In the genomic region with DNA sequence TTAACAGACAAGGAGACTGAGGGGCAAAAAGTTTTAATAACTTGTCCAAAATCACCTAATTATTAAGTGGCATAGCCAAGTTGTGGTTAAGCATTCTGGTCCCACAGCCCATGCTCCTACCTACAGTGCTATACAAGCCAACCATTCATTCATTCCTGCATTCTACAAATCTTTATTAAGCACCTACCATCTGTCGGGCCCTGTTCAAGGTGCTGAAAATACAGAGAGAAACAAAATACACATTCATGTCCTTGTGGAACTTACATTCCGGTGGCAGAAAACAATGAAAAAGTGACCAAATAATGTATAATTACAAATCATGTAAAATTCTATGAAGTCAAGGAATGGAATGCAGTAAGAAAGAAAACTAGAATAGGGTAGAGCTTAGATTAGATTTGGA, we compare ENCODE assay signal across 27 cellular contexts. TPM values are rescaled to one million over a fixed set of nuclear protein-coding genes. Genes with fewer than 3 reads are reported as not detected.
"Had no signal": no experiment of that assay in that cellular context is flagged by ENCODE, and none has a peak within 500 bp of the region (broad histone marks: within the 10 kb centered on the region; RNA-seq: fewer than 3 reads in every experiment).

No MANE protein-coding gene starts in this region.

- H3K9me3 ChIP-seq: left ventricle myocardium inferior, ovary, right atrium auricular region, right lobe of liver, spleen, suprapubic skin, thoracic aorta, tibial artery, uterus had no signal

- H3K27me3 ChIP-seq: hepatocyte, ovary, right atrium auricular region, right lobe of liver, spleen, suprapubic skin, tibial artery, uterus had no signal

- H3K27ac Mint-ChIP-seq: immature natural killer cell; mesothelial cell of epicardium; naive B cell; natural killer cell; nephron progenitor cell; progenitor cell of endocrine pancreas; stimulated activated effector memory CD8-positive, alpha-beta T cell treated with anti-CD3 and anti-CD28 coated beads, Interleukin-12 subunit alpha, Interleukin-12 subunit beta, amount 100 ng/mL, for 72 hours; stimulated activated naive CD8-positive, alpha-beta T cell treated with anti-CD3 and anti-CD28 coated beads, Interleukin-15, Interleukin-2, amounts not matched to agents 100 ng/mL and 50 ng/mL, for 24 hours had no signal

- DNase-seq: immature natural killer cell; kidney; left colon; left ventricle myocardium inferior; mesendoderm; naive B cell; natural killer cell; nephron progenitor cell; ovary; right lobe of liver; spleen; stimulated activated CD4-positive, alpha-beta T cell treated with anti-CD3 and anti-CD28 coated beads, Interleukin-4, amount 100 ng/mL, for 24 hours; stimulated activated naive CD4-positive, alpha-beta T cell; tibial artery; trophoblast cell; uterus had no signal

- ATAC-seq: left colon; natural killer cell; right lobe of liver; stimulated activated effector memory CD8-positive, alpha-beta T cell treated with anti-CD3 and anti-CD28 coated beads, Interleukin-12 subunit alpha, Interleukin-12 subunit beta, amount 100 ng/mL, for 72 hours had no signal

- H3K27me3 Mint-ChIP-seq: naive B cell; progenitor cell of endocrine pancreas; stimulated activated naive CD8-positive, alpha-beta T cell treated with anti-CD3 and anti-CD28 coated beads, Interleukin-15, Interleukin-2, amounts not matched to agents 100 ng/mL and 50 ng/mL, for 24 hours had no signal

- H3K27ac ChIP-seq: hepatocyte, left ventricle myocardium inferior, ovary, right atrium auricular region, right lobe of liver, skin epidermis, spleen, suprapubic skin, thoracic aorta, tibial artery, uterus had no signal

- H3K4me2 ChIP-seq: hepatocyte had no signal

- H3K9me3 Mint-ChIP-seq: stimulated activated effector memory CD8-positive, alpha-beta T cell treated with anti-CD3 and anti-CD28 coated beads, Interleukin-12 subunit alpha, Interleukin-12 subunit beta, amount 100 ng/mL, for 72 hours; stimulated activated naive CD8-positive, alpha-beta T cell treated with anti-CD3 and anti-CD28 coated beads, Interleukin-15, Interleukin-2, amounts not matched to agents 100 ng/mL and 50 ng/mL, for 24 hours had no signal

- H3K36me3 ChIP-seq: left ventricle myocardium inferior, ovary, right atrium auricular region, right lobe of liver, spleen, suprapubic skin, thoracic aorta, tibial artery, uterus had no signal

- H2AFZ ChIP-seq: hepatocyte had no signal

- H3K36me3 Mint-ChIP-seq: immature natural killer cell; mesothelial cell of epicardium; naive B cell; natural killer cell; stimulated activated effector memory CD8-positive, alpha-beta T cell treated with anti-CD3 and anti-CD28 coated beads, Interleukin-12 subunit alpha, Interleukin-12 subunit beta, amount 100 ng/mL, for 72 hours had no signal

- H3K4me3 ChIP-seq: hepatocyte, left ventricle myocardium inferior, lung, ovary, right atrium auricular region, right lobe of liver, skin epidermis, spleen, suprapubic skin, thoracic aorta, tibial artery, uterus had no signal

- H3K4me1 Mint-ChIP-seq: immature natural killer cell; naive B cell; natural killer cell; stimulated activated effector memory CD8-positive, alpha-beta T cell treated with anti-CD3 and anti-CD28 coated beads, Interleukin-12 subunit alpha, Interleukin-12 subunit beta, amount 100 ng/mL, for 72 hours had no signal

- H3K79me2 ChIP-seq: hepatocyte had no signal

- H3K4me3 Mint-ChIP-seq: immature natural killer cell; mesothelial cell of epicardium; naive B cell; natural killer cell; nephron progenitor cell; stimulated activated effector memory CD8-positive, alpha-beta T cell treated with anti-CD3 and anti-CD28 coated beads, Interleukin-12 subunit alpha, Interleukin-12 subunit beta, amount 100 ng/mL, for 72 hours; stimulated activated naive CD8-positive, alpha-beta T cell treated with anti-CD3 and anti-CD28 coated beads, Interleukin-15, Interleukin-2, amounts not matched to agents 100 ng/mL and 50 ng/mL, for 24 hours had no signal

- H3K4me1 ChIP-seq: left ventricle myocardium inferior, right atrium auricular region, right lobe of liver, spleen, suprapubic skin, uterus had no signal

RNA-seq across cellular contexts. Expression of gene CDH6, which starts 27.8 kb away (rescaled TPM):
- total RNA-seq: mononuclear cell, natural killer cell had no signal
- polyA plus RNA-seq: immature natural killer cell had no signal
